In genomic region chr1:11904156-11904555, GRCh38 we compare ENCODE assay signal across 1 cellular context.
TF ChIP-seq lines count a peak whose summit lies in the region.
"Not testable (repeated sequence)": the region's sequence is repeated elsewhere in the genome, so short reads cannot be mapped to it uniquely, and the experiment has no call there.

No MANE protein-coding gene starts in this region.

TF ChIP-seq in K562, 482 proteins besides CTCF, POLR2A, EP300 and RAD21:
- TF ChIP-seq ATF3 (IDR thresholded peaks at IDR 0.05) (peak; percentile 74), FOSL1 (tag; conservative IDR thresholded peaks at IDR 0.05) (peak; percentile 43; the same call in 1 of the 2 replicates), SMARCA4 (IDR thresholded peaks at IDR 0.05) (0 out of 2 replicates have a peak, but pooled peaks have one; percentile 22), JUND (IDR thresholded peaks at IDR 0.05; ENCODE audit: borderline replicate concordance, low read depth, low read length) (peak; percentile 40; the same call in 1 of the 2 replicates), JUND (tag; IDR thresholded peaks at IDR 0.05; ENCODE audit: borderline replicate concordance, low read depth, low read length) (0 out of 3 replicates have a peak, but pooled peaks have one; percentile 18)
- TF ChIP-seq ATF3 (CRISPR knock-in tag; conservative IDR thresholded peaks at IDR 0.05): not testable (repeated sequence)
